In the genomic region with DNA sequence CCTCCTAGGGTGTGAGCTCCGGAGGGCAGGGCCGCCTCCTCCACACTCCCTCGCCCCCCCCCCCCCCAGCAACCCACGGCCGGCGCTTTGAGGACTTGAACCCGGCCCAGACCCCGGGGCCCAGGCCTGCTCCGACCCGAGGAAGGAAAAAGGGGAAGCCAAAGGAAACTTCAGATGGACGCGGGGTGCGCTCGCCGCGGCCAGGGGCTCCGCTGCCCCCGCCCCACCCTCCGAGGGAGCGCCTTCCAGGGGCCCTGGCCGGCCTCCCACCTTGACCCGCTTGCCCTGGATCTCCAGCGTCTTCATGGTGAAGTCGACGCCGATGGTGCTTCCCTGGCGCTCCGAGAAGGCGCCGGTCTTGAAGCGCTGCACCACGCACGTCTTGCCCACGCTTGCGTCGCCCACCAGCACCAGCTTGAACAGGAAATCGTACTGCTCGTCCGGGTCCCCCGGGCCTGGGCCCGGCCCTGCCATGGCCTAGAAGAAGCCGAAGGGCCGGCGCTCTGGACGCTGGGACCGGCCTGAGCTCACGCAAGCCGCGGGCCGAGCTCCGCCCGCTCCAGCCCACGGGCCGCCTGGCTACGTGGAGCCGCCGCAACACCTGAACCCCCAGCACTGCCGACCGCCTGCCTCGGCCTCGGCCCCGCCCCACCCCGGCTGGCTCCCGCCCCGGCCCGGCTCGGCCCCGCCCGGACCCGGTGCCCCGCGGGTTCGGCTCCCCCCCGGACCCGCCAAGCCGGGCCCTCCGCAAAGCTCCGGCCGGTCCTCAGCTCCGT, we compare ENCODE assay signal across 8 cellular contexts. TPM values are rescaled to one million over a fixed set of nuclear protein-coding genes. Genes with fewer than 3 reads are reported as not detected.
A peak's percentile ranks its signal among the peaks of the same experiment; 100 is the strongest.
DNase-seq lines count a peak whose midpoint lies in the region; FAIRE-seq and TF ChIP-seq lines count a peak whose summit lies in the region.

No MANE protein-coding gene starts in this region.

- H3K4me1 Mint-ChIP-seq in activated naive CD4-positive, alpha-beta T cell treated with anti-CD3 and anti-CD28 coated beads for 36 hours (ENCODE audit: low read depth): peaks cover 41% of the 10 kb centered on the region

- peaks cover 37% of the 10 kb centered on the region for H3K36me3 Mint-ChIP-seq in activated naive CD4-positive, alpha-beta T cell treated with anti-CD3 and anti-CD28 coated beads for 36 hours (ENCODE audit: low read depth)

- H3K4me3 ChIP-seq in MM.1S (ENCODE audit: low read length) (peak overlapping the region; percentile 70), cardiac muscle cell (peak overlapping the region; percentile 74)

- H3K9me2 ChIP-seq in MM.1S (replicated peaks; ENCODE audit: insufficient read depth, low read length): no peaks in the 10 kb centered on the region

- H3K4me2 ChIP-seq in MM.1S (ENCODE audit: low read depth, low read length): peak overlapping the region; percentile 72

- H4K20me1 ChIP-seq in MM.1S (ENCODE audit: insufficient read depth, low read length): no peaks in the 10 kb centered on the region

- no peak for TF ChIP-seq CTCF in MM.1S (IDR thresholded peaks at IDR 0.05; ENCODE audit: low read length)
- no peak for TF ChIP-seq CTCF in cardiac muscle cell (IDR thresholded peaks at IDR 0.05; ENCODE audit: low read depth, low read length)

- CTCF ChIA-PET in activated naive CD4-positive, alpha-beta T cell treated with anti-CD3 and anti-CD28 coated beads for 36 hours (lab: Charles Lee): interaction anchor here (0.5 to 8.7 kb wide), 8 partner anchors 12 to 151 kb away, joined by 3 to 63 read pairs (median 5); no protein-coding TSS in a partner anchor

- peak overlapping the region; percentile 96 for H3K27ac ChIP-seq in MM.1S (ENCODE audit: low read length)
- H3K27ac ChIP-seq in cardiac muscle cell: peak overlapping the region; percentile 62

- peak; percentile 33 for DNase-seq in A172 (ENCODE audit: low spot score)
- DNase-seq in MM.1S: no peak
- peak; percentile 56 for DNase-seq in activated naive CD4-positive, alpha-beta T cell treated with anti-CD3 and anti-CD28 coated beads for 36 hours
- DNase-seq in cardiac muscle cell (ENCODE audit: low read depth in 1 of 2, low spot score in 1 of 2): peak in 1 of 2 donors; percentile 30
- peak; percentile 72 for DNase-seq in retina
- no peak for DNase-seq in NCI-H2029 (lab: John Stamatoyannopoulos, UW)
- DNase-seq in GM12891 (ENCODE audit: insufficient read length, low spot score): no peak

- no peaks in the 10 kb centered on the region for H3K27me3 Mint-ChIP-seq in activated naive CD4-positive, alpha-beta T cell treated with anti-CD3 and anti-CD28 coated beads for 36 hours (ENCODE audit: low read depth)

- H3F3A ChIP-seq in MM.1S (ENCODE audit: insufficient read depth, low read length): peaks cover 48% of the 10 kb centered on the region

- no peaks in the 10 kb centered on the region for H3K9me3 ChIP-seq in MM.1S (replicated peaks; ENCODE audit: insufficient read depth, low read length)
- H3K9me3 ChIP-seq in cardiac muscle cell (ENCODE audit: low read depth): no peaks in the 10 kb centered on the region

- peak; percentile 43 for TF ChIP-seq POLR2A in GM19193 (IDR thresholded peaks at IDR 0.05; ENCODE audit: extremely low read depth, insufficient read depth, insufficient read length)
- no peak for TF ChIP-seq POLR2A in GM12891 (IDR thresholded peaks at IDR 0.05; ENCODE audit: low read depth, low read length)

- H3K36me3 ChIP-seq in MM.1S (replicated peaks; ENCODE audit: insufficient read depth, low read length) (no peaks in the 10 kb centered on the region), cardiac muscle cell (no peaks in the 10 kb centered on the region)

- peak overlapping the region; percentile 99 for H3K27ac Mint-ChIP-seq in activated naive CD4-positive, alpha-beta T cell treated with anti-CD3 and anti-CD28 coated beads for 36 hours

- no peak for FAIRE-seq in GM12891 (lab: Jason Lieb, UNC)

- intact Hi-C loops in activated naive CD4-positive, alpha-beta T cell treated with anti-CD3 and anti-CD28 coated beads for 36 hours (cut with micrococcal nuclease): loop anchor here (1.0 to 5.0 kb wide), 4 partner anchors 194 to 504 kb away; partner anchors contain the start of genes IFT122 and RAB7A

- H3K9ac ChIP-seq in MM.1S (ENCODE audit: low read length): peak overlapping the region; percentile 88

- H3K4me1 ChIP-seq in MM.1S (ENCODE audit: low read length) (peaks cover 44% of the 10 kb centered on the region), cardiac muscle cell (ENCODE audit: low read depth) (peaks cover 22% of the 10 kb centered on the region)

- H3K27me3 ChIP-seq in MM.1S (replicated peaks; ENCODE audit: insufficient read depth, low read length) (no peaks in the 10 kb centered on the region), cardiac muscle cell (no peaks in the 10 kb centered on the region)

- peak overlapping the region; percentile 94 for H3K4me3 Mint-ChIP-seq in activated naive CD4-positive, alpha-beta T cell treated with anti-CD3 and anti-CD28 coated beads for 36 hours

- peaks cover 40% of the 10 kb centered on the region for H3K79me2 ChIP-seq in MM.1S (ENCODE audit: low read length)

- peak overlapping the region; percentile 17; the same call in 1 of the 2 replicates for H2AFZ ChIP-seq in MM.1S (ENCODE audit: low read length)

- no peaks in the 10 kb centered on the region for H3K9me3 Mint-ChIP-seq in activated naive CD4-positive, alpha-beta T cell treated with anti-CD3 and anti-CD28 coated beads for 36 hours

TF ChIP-seq in GM12891, 5 proteins besides CTCF, POLR2A, EP300 and RAD21:
- TF ChIP-seq TAF1 (IDR thresholded peaks at IDR 0.05; ENCODE audit: low read depth, low read length) (no peak), POU2F2 (IDR thresholded peaks at IDR 0.05; ENCODE audit: low read depth, low read length) (no peak), PAX5 (IDR thresholded peaks at IDR 0.05; ENCODE audit: insufficient read depth, low read length, severe bottlenecking) (no peak), POLR2AphosphoS5 (IDR thresholded peaks at IDR 0.05; ENCODE audit: low read depth, low read length) (no peak), SPI1 (IDR thresholded peaks at IDR 0.05; ENCODE audit: low read depth, low read length) (no peak; the same call in 1 of the 2 replicates)

RNA-seq across cellular contexts. Expression of gene RAB43, which starts 0.4 kb away (rescaled TPM):
- 19.8 and 25.3 TPM in 2 replicates for total RNA-seq in A172 (2014; rRNA removed; shearing (Covaris generic))
- total RNA-seq in activated naive CD4-positive, alpha-beta T cell treated with anti-CD3 and anti-CD28 coated beads for 36 hours: 10 to 100 TPM; 73.9 to 80.0 TPM
- 8.5 and 14.3 TPM in 2 replicates for total RNA-seq in cardiac muscle cell
- polyA plus RNA-seq in cardiac muscle cell: 11.1 and 11.4 TPM in 2 replicates
- polyA plus RNA-seq in GM12891 (2012; ENCODE audit: low read depth, missing spikeins): 4.1 TPM

RNA-seq across cellular contexts. Expression of gene ISY1, which starts 39.7 kb away (rescaled TPM):
- total RNA-seq in A172 (2014; rRNA removed; shearing (Covaris generic)): 98.6 and 120 TPM in 2 replicates
- total RNA-seq in activated naive CD4-positive, alpha-beta T cell treated with anti-CD3 and anti-CD28 coated beads for 36 hours: 10 to 100 TPM; 56.8 to 65.4 TPM
- total RNA-seq in cardiac muscle cell: 17.5 and 20.1 TPM in 2 replicates
- 44.7 and 51.9 TPM in 2 replicates for polyA plus RNA-seq in cardiac muscle cell
- polyA plus RNA-seq in GM12891 (2012; ENCODE audit: low read depth, missing spikeins): 26.1 TPM

Comparison
In these comparisons a context has a peak if more than half of its experiments do, and no peak if none do; other contexts are left out.
1. DNase-seq: peak in A172 (single experiment), activated naive CD4-positive, alpha-beta T cell treated with anti-CD3 and anti-CD28 coated beads for 36 hours (single experiment) and retina (single experiment); none in MM.1S (single experiment), NCI-H2029 (single experiment) and GM12891 (single experiment).